1 cellular context compared by ENCODE assay signal in genomic region chr17:18944646-18945045, GRCh38.
TF ChIP-seq lines count a peak whose summit lies in the region.

No MANE protein-coding gene starts in this region.

TF ChIP-seq in GM12878, 131 proteins besides CTCF, POLR2A, EP300 and RAD21:
- TF ChIP-seq RUNX3 (IDR thresholded peaks at IDR 0.05; ENCODE audit: low read length), result peak; percentile 30
- TF ChIP-seq RAD51 (IDR thresholded peaks at IDR 0.05), result no peak
- no peak for TF ChIP-seq ZNF592 (IDR thresholded peaks at IDR 0.05)
- peak; percentile 58; the same call in 1 of the 3 replicates for TF ChIP-seq POU2F2 (IDR thresholded peaks at IDR 0.05; ENCODE audit: borderline replicate concordance, low read depth, low read length)
- peak; percentile 48 to 78; a peak in 3 of 4 replicates for TF ChIP-seq BHLHE40 (IDR thresholded peaks at IDR 0.05; ENCODE audit: borderline replicate concordance in 1 of 2, low read depth in 2 of 2, low read length in 1 of 2)
- TF ChIP-seq MEF2B (IDR thresholded peaks at IDR 0.05; ENCODE audit: partially characterized antibody, poor library complexity, severe bottlenecking), result peak; percentile 72
- TF ChIP-seq IKZF1 (conservative IDR thresholded peaks at IDR 0.05), result no peak
- no peak for TF ChIP-seq CHD2 (IDR thresholded peaks at IDR 0.05; ENCODE audit: borderline replicate concordance, low read depth, low read length)
TF ChIP-seq in GM12878: peak in this region for 4.
